Comparison of ENCODE assay signal across 1 cellular context in the genomic region with DNA sequence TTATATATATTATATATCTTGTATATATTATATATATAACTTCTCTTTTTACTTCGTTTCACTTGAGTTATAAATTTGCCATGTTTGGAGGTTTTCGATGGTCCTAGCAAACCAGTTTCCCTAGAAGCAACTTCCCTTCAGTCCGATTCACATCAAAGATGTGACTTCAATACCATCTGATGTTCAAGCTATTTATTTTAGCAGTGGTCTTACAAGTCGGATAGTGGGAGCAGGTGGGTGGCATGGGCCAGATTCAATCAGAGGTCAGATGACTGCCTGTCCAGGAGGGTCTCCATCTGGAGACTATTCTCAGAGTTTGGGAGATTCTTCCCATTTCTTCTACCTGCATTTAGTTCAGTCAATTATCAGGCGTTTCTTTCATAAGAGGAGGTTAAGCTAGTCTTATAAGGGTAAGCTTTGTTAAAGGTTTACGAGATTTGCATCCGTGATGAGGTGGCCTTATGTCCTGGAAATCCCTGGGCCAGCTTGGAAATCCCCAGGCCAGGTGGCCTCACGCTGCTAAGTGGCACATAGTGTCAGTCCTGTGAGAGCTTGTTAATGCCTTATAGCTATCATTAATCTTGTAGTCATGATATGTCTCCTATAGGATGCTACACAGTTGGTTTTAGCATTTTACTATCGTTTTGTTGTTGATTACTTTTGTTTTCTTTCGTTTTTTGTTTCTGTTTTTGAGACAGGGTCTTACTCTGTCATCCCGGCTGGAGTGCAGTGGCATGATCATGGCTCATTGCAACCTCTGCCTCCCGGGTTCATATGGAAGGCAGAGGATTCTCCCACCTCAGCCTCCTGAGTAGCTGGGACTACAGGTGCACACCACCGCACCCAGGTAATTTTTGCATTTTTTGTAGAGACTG.
TF ChIP-seq lines count a peak whose summit lies in the region.

No MANE protein-coding gene starts in this region.

TF ChIP-seq in GM12878, 131 proteins besides CTCF, POLR2A, EP300 and RAD21 (continues in another document):
- TF ChIP-seq BACH1 (IDR thresholded peaks at IDR 0.05; ENCODE audit: borderline replicate concordance) (no peak), DPF2 (IDR thresholded peaks at IDR 0.05) (peak; percentile 67; the same call in 1 of the 2 replicates), SREBF1 (IDR thresholded peaks at IDR 0.05; ENCODE audit: low read length) (no peak), RCOR1 (conservative IDR thresholded peaks at IDR 0.05; ENCODE audit: low read depth, low read length) (no peak), CBX5 (IDR thresholded peaks at IDR 0.05; ENCODE audit: low read depth) (0 out of 2 replicates have a peak, but pooled peaks have one; percentile 36), RFX5 (IDR thresholded peaks at IDR 0.05; ENCODE audit: low read depth, low read length) (no peak), ZNF384 (IDR thresholded peaks at IDR 0.05; ENCODE audit: borderline replicate concordance, low read depth, low read length) (no peak), RUNX3 (IDR thresholded peaks at IDR 0.05; ENCODE audit: low read length) (peak; percentile 40; the same call in 1 of the 2 replicates), RBBP5 (conservative IDR thresholded peaks at IDR 0.05) (no peak), GABPA (IDR thresholded peaks at IDR 0.05; ENCODE audit: low read depth) (no peak), SP1 (IDR thresholded peaks at IDR 0.05; ENCODE audit: low read depth, low read length) (peak; percentile 24), FOXK2 (IDR thresholded peaks at IDR 0.05) (no peak), IKZF2 (IDR thresholded peaks at IDR 0.05) (0 out of 4 replicates have a peak, but pooled peaks of 1 of the 2 experiments have one; percentile 26), NFIC (IDR thresholded peaks at IDR 0.05; ENCODE audit: low read depth, low read length) (peak; percentile 45; the same call in 1 of the 2 replicates), HDGF (IDR thresholded peaks at IDR 0.05) (peak; percentile 56; the same call in 1 of the 2 replicates), POU2F2 (IDR thresholded peaks at IDR 0.05; ENCODE audit: borderline replicate concordance, low read depth, low read length) (peak; percentile 44; the same call in 1 of the 3 replicates), CREB1 (IDR thresholded peaks at IDR 0.05; ENCODE audit: low read depth) (0 out of 2 replicates have a peak, but pooled peaks have one; percentile 25), BRCA1 (IDR thresholded peaks at IDR 0.05; ENCODE audit: low read depth, low read length) (no peak)
- TF ChIP-seq, protein P1, sequence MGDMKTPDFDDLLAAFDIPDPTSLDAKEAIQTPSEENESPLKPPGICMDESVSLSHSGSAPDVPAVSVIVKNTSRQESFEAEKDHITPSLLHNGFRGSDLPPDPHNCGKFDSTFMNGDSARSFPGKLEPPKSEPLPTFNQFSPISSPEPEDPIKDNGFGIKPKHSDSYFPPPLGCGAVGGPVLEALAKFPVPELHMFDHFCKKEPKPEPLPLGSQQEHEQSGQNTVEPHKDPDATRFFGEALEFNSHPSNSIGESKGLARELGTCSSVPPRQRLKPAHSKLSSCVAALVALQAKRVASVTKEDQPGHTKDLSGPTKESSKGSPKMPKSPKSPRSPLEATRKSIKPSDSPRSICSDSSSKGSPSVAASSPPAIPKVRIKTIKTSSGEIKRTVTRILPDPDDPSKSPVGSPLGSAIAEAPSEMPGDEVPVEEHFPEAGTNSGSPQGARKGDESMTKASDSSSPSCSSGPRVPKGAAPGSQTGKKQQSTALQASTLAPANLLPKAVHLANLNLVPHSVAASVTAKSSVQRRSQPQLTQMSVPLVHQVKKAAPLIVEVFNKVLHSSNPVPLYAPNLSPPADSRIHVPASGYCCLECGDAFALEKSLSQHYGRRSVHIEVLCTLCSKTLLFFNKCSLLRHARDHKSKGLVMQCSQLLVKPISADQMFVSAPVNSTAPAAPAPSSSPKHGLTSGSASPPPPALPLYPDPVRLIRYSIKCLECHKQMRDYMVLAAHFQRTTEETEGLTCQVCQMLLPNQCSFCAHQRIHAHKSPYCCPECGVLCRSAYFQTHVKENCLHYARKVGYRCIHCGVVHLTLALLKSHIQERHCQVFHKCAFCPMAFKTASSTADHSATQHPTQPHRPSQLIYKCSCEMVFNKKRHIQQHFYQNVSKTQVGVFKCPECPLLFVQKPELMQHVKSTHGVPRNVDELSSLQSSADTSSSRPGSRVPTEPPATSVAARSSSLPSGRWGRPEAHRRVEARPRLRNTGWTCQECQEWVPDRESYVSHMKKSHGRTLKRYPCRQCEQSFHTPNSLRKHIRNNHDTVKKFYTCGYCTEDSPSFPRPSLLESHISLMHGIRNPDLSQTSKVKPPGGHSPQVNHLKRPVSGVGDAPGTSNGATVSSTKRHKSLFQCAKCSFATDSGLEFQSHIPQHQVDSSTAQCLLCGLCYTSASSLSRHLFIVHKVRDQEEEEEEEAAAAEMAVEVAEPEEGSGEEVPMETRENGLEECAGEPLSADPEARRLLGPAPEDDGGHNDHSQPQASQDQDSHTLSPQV (IDR thresholded peaks at IDR 0.05) = no peak
- TF ChIP-seq, protein P2, sequence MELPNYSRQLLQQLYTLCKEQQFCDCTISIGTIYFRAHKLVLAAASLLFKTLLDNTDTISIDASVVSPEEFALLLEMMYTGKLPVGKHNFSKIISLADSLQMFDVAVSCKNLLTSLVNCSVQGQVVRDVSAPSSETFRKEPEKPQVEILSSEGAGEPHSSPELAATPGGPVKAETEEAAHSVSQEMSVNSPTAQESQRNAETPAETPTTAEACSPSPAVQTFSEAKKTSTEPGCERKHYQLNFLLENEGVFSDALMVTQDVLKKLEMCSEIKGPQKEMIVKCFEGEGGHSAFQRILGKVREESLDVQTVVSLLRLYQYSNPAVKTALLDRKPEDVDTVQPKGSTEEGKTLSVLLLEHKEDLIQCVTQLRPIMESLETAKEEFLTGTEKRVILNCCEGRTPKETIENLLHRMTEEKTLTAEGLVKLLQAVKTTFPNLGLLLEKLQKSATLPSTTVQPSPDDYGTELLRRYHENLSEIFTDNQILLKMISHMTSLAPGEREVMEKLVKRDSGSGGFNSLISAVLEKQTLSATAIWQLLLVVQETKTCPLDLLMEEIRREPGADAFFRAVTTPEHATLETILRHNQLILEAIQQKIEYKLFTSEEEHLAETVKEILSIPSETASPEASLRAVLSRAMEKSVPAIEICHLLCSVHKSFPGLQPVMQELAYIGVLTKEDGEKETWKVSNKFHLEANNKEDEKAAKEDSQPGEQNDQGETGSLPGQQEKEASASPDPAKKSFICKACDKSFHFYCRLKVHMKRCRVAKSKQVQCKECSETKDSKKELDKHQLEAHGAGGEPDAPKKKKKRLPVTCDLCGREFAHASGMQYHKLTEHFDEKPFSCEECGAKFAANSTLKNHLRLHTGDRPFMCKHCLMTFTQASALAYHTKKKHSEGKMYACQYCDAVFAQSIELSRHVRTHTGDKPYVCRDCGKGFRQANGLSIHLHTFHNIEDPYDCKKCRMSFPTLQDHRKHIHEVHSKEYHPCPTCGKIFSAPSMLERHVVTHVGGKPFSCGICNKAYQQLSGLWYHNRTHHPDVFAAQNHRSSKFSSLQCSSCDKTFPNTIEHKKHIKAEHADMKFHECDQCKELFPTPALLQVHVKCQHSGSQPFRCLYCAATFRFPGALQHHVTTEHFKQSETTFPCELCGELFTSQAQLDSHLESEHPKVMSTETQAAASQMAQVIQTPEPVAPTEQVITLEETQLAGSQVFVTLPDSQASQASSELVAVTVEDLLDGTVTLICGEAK (IDR thresholded peaks at IDR 0.05; ENCODE audit: borderline replicate concordance) = peak; percentile 42; the same call in 1 of the 2 replicates
- TF ChIP-seq, protein P3, sequence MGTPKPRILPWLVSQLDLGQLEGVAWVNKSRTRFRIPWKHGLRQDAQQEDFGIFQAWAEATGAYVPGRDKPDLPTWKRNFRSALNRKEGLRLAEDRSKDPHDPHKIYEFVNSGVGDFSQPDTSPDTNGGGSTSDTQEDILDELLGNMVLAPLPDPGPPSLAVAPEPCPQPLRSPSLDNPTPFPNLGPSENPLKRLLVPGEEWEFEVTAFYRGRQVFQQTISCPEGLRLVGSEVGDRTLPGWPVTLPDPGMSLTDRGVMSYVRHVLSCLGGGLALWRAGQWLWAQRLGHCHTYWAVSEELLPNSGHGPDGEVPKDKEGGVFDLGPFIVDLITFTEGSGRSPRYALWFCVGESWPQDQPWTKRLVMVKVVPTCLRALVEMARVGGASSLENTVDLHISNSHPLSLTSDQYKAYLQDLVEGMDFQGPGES (IDR thresholded peaks at IDR 0.05) = no peak
- TF ChIP-seq, protein P4, sequence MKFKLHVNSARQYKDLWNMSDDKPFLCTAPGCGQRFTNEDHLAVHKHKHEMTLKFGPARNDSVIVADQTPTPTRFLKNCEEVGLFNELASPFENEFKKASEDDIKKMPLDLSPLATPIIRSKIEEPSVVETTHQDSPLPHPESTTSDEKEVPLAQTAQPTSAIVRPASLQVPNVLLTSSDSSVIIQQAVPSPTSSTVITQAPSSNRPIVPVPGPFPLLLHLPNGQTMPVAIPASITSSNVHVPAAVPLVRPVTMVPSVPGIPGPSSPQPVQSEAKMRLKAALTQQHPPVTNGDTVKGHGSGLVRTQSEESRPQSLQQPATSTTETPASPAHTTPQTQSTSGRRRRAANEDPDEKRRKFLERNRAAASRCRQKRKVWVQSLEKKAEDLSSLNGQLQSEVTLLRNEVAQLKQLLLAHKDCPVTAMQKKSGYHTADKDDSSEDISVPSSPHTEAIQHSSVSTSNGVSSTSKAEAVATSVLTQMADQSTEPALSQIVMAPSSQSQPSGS (IDR thresholded peaks at IDR 0.05; ENCODE audit: low read length) = 0 out of 2 replicates have a peak, but pooled peaks have one; percentile 50
- TF ChIP-seq, protein P5, sequence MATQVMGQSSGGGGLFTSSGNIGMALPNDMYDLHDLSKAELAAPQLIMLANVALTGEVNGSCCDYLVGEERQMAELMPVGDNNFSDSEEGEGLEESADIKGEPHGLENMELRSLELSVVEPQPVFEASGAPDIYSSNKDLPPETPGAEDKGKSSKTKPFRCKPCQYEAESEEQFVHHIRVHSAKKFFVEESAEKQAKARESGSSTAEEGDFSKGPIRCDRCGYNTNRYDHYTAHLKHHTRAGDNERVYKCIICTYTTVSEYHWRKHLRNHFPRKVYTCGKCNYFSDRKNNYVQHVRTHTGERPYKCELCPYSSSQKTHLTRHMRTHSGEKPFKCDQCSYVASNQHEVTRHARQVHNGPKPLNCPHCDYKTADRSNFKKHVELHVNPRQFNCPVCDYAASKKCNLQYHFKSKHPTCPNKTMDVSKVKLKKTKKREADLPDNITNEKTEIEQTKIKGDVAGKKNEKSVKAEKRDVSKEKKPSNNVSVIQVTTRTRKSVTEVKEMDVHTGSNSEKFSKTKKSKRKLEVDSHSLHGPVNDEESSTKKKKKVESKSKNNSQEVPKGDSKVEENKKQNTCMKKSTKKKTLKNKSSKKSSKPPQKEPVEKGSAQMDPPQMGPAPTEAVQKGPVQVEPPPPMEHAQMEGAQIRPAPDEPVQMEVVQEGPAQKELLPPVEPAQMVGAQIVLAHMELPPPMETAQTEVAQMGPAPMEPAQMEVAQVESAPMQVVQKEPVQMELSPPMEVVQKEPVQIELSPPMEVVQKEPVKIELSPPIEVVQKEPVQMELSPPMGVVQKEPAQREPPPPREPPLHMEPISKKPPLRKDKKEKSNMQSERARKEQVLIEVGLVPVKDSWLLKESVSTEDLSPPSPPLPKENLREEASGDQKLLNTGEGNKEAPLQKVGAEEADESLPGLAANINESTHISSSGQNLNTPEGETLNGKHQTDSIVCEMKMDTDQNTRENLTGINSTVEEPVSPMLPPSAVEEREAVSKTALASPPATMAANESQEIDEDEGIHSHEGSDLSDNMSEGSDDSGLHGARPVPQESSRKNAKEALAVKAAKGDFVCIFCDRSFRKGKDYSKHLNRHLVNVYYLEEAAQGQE (IDR thresholded peaks at IDR 0.05; ENCODE audit: low read depth, low read length) = no peak
- TF ChIP-seq, protein P6, sequence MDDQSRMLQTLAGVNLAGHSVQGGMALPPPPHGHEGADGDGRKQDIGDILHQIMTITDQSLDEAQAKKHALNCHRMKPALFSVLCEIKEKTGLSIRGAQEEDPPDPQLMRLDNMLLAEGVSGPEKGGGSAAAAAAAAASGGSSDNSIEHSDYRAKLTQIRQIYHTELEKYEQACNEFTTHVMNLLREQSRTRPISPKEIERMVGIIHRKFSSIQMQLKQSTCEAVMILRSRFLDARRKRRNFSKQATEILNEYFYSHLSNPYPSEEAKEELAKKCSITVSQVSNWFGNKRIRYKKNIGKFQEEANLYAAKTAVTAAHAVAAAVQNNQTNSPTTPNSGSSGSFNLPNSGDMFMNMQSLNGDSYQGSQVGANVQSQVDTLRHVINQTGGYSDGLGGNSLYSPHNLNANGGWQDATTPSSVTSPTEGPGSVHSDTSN (IDR thresholded peaks at IDR 0.05; ENCODE audit: insufficient replicate concordance, low read depth, low read length) = peak; percentile 50
- TF ChIP-seq, protein P7, sequence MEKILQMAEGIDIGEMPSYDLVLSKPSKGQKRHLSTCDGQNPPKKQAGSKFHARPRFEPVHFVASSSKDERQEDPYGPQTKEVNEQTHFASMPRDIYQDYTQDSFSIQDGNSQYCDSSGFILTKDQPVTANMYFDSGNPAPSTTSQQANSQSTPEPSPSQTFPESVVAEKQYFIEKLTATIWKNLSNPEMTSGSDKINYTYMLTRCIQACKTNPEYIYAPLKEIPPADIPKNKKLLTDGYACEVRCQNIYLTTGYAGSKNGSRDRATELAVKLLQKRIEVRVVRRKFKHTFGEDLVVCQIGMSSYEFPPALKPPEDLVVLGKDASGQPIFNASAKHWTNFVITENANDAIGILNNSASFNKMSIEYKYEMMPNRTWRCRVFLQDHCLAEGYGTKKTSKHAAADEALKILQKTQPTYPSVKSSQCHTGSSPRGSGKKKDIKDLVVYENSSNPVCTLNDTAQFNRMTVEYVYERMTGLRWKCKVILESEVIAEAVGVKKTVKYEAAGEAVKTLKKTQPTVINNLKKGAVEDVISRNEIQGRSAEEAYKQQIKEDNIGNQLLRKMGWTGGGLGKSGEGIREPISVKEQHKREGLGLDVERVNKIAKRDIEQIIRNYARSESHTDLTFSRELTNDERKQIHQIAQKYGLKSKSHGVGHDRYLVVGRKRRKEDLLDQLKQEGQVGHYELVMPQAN (conservative IDR thresholded peaks at IDR 0.05) = no peak
- TF ChIP-seq, protein P8, sequence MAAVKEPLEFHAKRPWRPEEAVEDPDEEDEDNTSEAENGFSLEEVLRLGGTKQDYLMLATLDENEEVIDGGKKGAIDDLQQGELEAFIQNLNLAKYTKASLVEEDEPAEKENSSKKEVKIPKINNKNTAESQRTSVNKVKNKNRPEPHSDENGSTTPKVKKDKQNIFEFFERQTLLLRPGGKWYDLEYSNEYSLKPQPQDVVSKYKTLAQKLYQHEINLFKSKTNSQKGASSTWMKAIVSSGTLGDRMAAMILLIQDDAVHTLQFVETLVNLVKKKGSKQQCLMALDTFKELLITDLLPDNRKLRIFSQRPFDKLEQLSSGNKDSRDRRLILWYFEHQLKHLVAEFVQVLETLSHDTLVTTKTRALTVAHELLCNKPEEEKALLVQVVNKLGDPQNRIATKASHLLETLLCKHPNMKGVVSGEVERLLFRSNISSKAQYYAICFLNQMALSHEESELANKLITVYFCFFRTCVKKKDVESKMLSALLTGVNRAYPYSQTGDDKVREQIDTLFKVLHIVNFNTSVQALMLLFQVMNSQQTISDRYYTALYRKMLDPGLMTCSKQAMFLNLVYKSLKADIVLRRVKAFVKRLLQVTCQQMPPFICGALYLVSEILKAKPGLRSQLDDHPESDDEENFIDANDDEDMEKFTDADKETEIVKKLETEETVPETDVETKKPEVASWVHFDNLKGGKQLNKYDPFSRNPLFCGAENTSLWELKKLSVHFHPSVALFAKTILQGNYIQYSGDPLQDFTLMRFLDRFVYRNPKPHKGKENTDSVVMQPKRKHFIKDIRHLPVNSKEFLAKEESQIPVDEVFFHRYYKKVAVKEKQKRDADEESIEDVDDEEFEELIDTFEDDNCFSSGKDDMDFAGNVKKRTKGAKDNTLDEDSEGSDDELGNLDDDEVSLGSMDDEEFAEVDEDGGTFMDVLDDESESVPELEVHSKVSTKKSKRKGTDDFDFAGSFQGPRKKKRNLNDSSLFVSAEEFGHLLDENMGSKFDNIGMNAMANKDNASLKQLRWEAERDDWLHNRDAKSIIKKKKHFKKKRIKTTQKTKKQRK (IDR thresholded peaks at IDR 0.05; ENCODE audit: low read depth, low read length) = no peak
